In the genomic region with DNA sequence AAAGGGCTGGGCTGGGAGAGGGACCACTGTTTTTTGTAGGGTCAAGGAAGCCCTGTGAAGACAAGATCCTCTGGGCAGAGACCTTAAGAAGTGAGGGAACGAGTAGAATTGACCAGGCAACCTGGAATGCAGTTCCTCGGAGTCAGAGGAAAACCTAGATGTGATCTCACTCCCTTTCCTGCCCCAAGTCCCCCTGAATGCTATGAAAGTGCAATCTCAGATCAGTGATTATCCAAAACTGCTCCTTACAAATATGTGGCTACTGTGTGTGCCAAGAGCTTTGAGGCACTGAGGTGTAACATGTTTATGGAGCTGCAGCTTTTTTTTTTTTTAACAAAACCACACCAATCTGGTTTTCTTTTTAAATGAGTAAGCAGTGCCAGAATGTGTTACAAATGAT, we compare ENCODE assay signal across 12 cellular contexts. TPM values are rescaled to one million over a fixed set of nuclear protein-coding genes. Genes with fewer than 3 reads are reported as not detected.
DNase-seq lines count a peak whose midpoint lies in the region; ATAC-seq and TF ChIP-seq lines count a peak whose summit lies in the region.
"Had no signal": no experiment of that assay in that cellular context is flagged by ENCODE, and none has a peak within 500 bp of the region (broad histone marks: within the 10 kb centered on the region; RNA-seq: fewer than 3 reads in every experiment).

No MANE protein-coding gene starts in this region.

- H3K9me3 ChIP-seq in heart left ventricle (no peaks in the 10 kb centered on the region), RWPE2 (ENCODE audit: severe bottlenecking) (no peaks in the 10 kb centered on the region), esophagus muscularis mucosa (no peaks in the 10 kb centered on the region), thoracic aorta (no peaks in the 10 kb centered on the region)

- H3K27ac ChIP-seq in heart left ventricle (peak overlapping the region in 11 of 12 donors; percentile 69 to 87 (median 83)), RWPE2 (ENCODE audit: poor library complexity, severe bottlenecking) (peak overlapping the region; percentile 58), esophagus muscularis mucosa (replicated peaks in 1 of 4) (no peak overlapping the region), thoracic aorta (peak overlapping the region; percentile 19 to 38)

- H3K36me3 ChIP-seq in heart left ventricle (peaks cover 0 to 6% (median 0%) of the 10 kb centered on the region in 9 donors), RWPE2 (ENCODE audit: low read depth) (peaks cover 70% of the 10 kb centered on the region), esophagus muscularis mucosa (no peaks in the 10 kb centered on the region), thoracic aorta (no peaks in the 10 kb centered on the region)

- no peak for DNase-seq in heart left ventricle
- no peak for DNase-seq in Right ventricle myocardium inferior (ENCODE audit: missing footprints)
- DNase-seq in RWPE2 (ENCODE audit: low spot score): no peak
- DNase-seq in esophagus muscularis mucosa (ENCODE audit: extremely low spot score): peak; percentile 47
- no peak for DNase-seq in thoracic aorta (ENCODE audit: low spot score)
- DNase-seq in NAMALWA (ENCODE audit: low spot score): no peak
- no peak for DNase-seq in ureter (ENCODE audit: low spot score)
- DNase-seq in activated CD8-positive, alpha-beta memory T cell treated with anti-CD3 and anti-CD28 coated beads, Interleukin-2, amount 50 U/mL, for 4 hours: no peak
- DNase-seq: hypothalamus; stimulated activated CD4-positive, alpha-beta T cell treated with anti-CD3 and anti-CD28 coated beads, Interleukin-4, amount 100 ng/mL, for 4 hours had no signal

- no peak overlapping the region for H3K4me3 ChIP-seq in heart left ventricle
- no peak overlapping the region for H3K4me3 ChIP-seq in RWPE2 (ENCODE audit: severe bottlenecking)
- no peak overlapping the region for H3K4me3 ChIP-seq in esophagus muscularis mucosa
- no peak overlapping the region for H3K4me3 ChIP-seq in thoracic aorta
- H3K4me3 ChIP-seq: lung had no signal

- H3K27me3 ChIP-seq in heart left ventricle (no peaks in the 10 kb centered on the region), RWPE2 (ENCODE audit: insufficient read depth, poor library complexity, severe bottlenecking) (no peaks in the 10 kb centered on the region), esophagus muscularis mucosa (no peaks in the 10 kb centered on the region), thoracic aorta (replicated peaks; ENCODE audit: insufficient read depth) (no peaks in the 10 kb centered on the region)

- intact Hi-C loops in heart left ventricle (cut with DNase I): loop anchor here in 3 of 10 donors (5.0 kb wide), 3 partner anchors 34 to 91 kb away; partner anchors contain the start of gene THSD4 (in 1 of the 3)
- intact Hi-C loops in Right ventricle myocardium inferior (cut with DNase I): loop anchor here (5.0 kb wide), 2 partner anchors 46 to 186 kb away; no protein-coding TSS in a partner anchor
- intact Hi-C loops in esophagus muscularis mucosa (cut with DNase I): no loop called here

- TF ChIP-seq CTCF in heart left ventricle (IDR thresholded peaks at IDR 0.05): no peak
- TF ChIP-seq CTCF in RWPE2 (IDR thresholded peaks at IDR 0.05; ENCODE audit: poor library complexity, severe bottlenecking): no peak
- TF ChIP-seq CTCF in esophagus muscularis mucosa (IDR thresholded peaks at IDR 0.05): no peak
- no peak for TF ChIP-seq CTCF in thoracic aorta (IDR thresholded peaks at IDR 0.05)

- ATAC-seq in heart left ventricle: no peak
- ATAC-seq in Right ventricle myocardium inferior: no peak
- ATAC-seq in RWPE2 (ENCODE audit: low read depth): peak; percentile 38
- no peak for ATAC-seq in thoracic aorta (ENCODE audit: insufficient number of reproducible peaks, low FRiP score, low read depth)
- ATAC-seq: stimulated activated effector memory CD8-positive, alpha-beta T cell treated with anti-CD3 and anti-CD28 coated beads, Interleukin-12 subunit alpha, Interleukin-12 subunit beta, amount 100 ng/mL, for 72 hours had no signal

- WGBS in heart left ventricle, 4 donors: 36 to 50% (median 38%) methylated on average over 2 of the region's 2 CpGs
- 75% methylated on average over 2 of the region's 2 CpGs for WGBS in esophagus muscularis mucosa

- TF ChIP-seq EP300 in esophagus muscularis mucosa (IDR thresholded peaks at IDR 0.05): no peak

- H3K4me1 ChIP-seq in heart left ventricle (peaks cover 0 to 87% (median 37%) of the 10 kb centered on the region in 12 donors), RWPE2 (ENCODE audit: insufficient read depth, poor library complexity, severe bottlenecking) (peaks cover 24% of the 10 kb centered on the region), esophagus muscularis mucosa (peaks cover 27 to 49% (median 30%) of the 10 kb centered on the region in 4 donors), thoracic aorta (ENCODE audit: control insufficient read depth in 1 of 2, low read depth in 2 of 2) (peaks cover 14 to 56% of the 10 kb centered on the region in 2 donors)

- TF ChIP-seq POLR2A in heart left ventricle (IDR thresholded peaks at IDR 0.05) (no peak), esophagus muscularis mucosa (IDR thresholded peaks at IDR 0.05; ENCODE audit: low read depth) (no peak)

RNA-seq across cellular contexts. Expression of gene THSD4, which starts 35.8 kb away (rescaled TPM):
- total RNA-seq in heart left ventricle (100 to 1,000 TPM in 5 of 9 donors, 10 to 100 TPM in 4; 57.4 to 206 (median 104) TPM), Right ventricle myocardium inferior (73.1 TPM), esophagus muscularis mucosa (1 to 10 TPM; 3.2 to 6.6 (median 5.6) TPM), thoracic aorta (100 to 1,000 TPM in 1 of 2 donors, 10 to 100 TPM in 1; 71.2 to 150 TPM), ureter (57.9 TPM)
- polyA plus RNA-seq in heart left ventricle: 10 to 100 TPM; 32.6 to 42.4 TPM

Comparison
In these comparisons a context has a peak if more than half of its experiments do, and no peak if none do; other contexts are left out.
1. H3K27ac ChIP-seq: peak in heart left ventricle (11 of 12), RWPE2 (single experiment) and thoracic aorta (2 of 2); none in esophagus muscularis mucosa (0 of 4).